Comparison of ENCODE assay signal across 1 cellular context in the genomic region with DNA sequence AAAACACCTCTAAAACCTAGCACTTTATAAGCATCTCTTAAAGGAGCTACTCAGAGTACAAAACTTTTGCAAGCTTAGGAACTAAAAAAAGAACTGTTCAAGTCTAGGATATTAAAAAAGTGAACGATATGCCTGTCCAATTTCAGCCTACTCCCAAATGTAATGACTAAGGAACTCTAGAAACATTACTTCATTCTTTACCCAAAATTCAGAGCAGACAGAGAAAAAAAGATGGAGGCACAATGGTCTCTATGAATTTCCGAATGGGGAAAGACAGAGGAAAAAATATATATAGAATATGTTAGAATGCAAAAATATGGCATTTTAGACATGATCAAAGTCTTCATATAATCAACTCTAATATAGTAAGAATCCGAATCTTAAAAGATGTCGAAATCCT.
TF ChIP-seq lines count a peak whose summit lies in the region.

No MANE protein-coding gene starts in this region.

TF ChIP-seq in K562, 482 proteins besides CTCF, POLR2A, EP300 and RAD21 (continued from another document):
- TF ChIP-seq, protein P1, sequence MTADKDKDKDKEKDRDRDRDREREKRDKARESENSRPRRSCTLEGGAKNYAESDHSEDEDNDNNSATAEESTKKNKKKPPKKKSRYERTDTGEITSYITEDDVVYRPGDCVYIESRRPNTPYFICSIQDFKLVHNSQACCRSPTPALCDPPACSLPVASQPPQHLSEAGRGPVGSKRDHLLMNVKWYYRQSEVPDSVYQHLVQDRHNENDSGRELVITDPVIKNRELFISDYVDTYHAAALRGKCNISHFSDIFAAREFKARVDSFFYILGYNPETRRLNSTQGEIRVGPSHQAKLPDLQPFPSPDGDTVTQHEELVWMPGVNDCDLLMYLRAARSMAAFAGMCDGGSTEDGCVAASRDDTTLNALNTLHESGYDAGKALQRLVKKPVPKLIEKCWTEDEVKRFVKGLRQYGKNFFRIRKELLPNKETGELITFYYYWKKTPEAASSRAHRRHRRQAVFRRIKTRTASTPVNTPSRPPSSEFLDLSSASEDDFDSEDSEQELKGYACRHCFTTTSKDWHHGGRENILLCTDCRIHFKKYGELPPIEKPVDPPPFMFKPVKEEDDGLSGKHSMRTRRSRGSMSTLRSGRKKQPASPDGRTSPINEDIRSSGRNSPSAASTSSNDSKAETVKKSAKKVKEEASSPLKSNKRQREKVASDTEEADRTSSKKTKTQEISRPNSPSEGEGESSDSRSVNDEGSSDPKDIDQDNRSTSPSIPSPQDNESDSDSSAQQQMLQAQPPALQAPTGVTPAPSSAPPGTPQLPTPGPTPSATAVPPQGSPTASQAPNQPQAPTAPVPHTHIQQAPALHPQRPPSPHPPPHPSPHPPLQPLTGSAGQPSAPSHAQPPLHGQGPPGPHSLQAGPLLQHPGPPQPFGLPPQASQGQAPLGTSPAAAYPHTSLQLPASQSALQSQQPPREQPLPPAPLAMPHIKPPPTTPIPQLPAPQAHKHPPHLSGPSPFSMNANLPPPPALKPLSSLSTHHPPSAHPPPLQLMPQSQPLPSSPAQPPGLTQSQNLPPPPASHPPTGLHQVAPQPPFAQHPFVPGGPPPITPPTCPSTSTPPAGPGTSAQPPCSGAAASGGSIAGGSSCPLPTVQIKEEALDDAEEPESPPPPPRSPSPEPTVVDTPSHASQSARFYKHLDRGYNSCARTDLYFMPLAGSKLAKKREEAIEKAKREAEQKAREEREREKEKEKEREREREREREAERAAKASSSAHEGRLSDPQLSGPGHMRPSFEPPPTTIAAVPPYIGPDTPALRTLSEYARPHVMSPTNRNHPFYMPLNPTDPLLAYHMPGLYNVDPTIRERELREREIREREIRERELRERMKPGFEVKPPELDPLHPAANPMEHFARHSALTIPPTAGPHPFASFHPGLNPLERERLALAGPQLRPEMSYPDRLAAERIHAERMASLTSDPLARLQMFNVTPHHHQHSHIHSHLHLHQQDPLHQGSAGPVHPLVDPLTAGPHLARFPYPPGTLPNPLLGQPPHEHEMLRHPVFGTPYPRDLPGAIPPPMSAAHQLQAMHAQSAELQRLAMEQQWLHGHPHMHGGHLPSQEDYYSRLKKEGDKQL (CRISPR knock-in tag; IDR thresholded peaks at IDR 0.05; ENCODE audit: borderline replicate concordance), result no peak
- TF ChIP-seq TBP (optimal IDR thresholded peaks at IDR 0.05; ENCODE audit: low read depth, low read length), result no peak
- TF ChIP-seq, protein P2, sequence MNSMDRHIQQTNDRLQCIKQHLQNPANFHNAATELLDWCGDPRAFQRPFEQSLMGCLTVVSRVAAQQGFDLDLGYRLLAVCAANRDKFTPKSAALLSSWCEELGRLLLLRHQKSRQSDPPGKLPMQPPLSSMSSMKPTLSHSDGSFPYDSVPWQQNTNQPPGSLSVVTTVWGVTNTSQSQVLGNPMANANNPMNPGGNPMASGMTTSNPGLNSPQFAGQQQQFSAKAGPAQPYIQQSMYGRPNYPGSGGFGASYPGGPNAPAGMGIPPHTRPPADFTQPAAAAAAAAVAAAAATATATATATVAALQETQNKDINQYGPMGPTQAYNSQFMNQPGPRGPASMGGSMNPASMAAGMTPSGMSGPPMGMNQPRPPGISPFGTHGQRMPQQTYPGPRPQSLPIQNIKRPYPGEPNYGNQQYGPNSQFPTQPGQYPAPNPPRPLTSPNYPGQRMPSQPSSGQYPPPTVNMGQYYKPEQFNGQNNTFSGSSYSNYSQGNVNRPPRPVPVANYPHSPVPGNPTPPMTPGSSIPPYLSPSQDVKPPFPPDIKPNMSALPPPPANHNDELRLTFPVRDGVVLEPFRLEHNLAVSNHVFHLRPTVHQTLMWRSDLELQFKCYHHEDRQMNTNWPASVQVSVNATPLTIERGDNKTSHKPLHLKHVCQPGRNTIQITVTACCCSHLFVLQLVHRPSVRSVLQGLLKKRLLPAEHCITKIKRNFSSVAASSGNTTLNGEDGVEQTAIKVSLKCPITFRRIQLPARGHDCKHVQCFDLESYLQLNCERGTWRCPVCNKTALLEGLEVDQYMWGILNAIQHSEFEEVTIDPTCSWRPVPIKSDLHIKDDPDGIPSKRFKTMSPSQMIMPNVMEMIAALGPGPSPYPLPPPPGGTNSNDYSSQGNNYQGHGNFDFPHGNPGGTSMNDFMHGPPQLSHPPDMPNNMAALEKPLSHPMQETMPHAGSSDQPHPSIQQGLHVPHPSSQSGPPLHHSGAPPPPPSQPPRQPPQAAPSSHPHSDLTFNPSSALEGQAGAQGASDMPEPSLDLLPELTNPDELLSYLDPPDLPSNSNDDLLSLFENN (IDR thresholded peaks at IDR 0.05; ENCODE audit: low read depth in 2 of 2, low read length in 2 of 2), result no peak
- TF ChIP-seq PML (IDR thresholded peaks at IDR 0.05; ENCODE audit: low read length), result no peak
- TF ChIP-seq, protein P3, sequence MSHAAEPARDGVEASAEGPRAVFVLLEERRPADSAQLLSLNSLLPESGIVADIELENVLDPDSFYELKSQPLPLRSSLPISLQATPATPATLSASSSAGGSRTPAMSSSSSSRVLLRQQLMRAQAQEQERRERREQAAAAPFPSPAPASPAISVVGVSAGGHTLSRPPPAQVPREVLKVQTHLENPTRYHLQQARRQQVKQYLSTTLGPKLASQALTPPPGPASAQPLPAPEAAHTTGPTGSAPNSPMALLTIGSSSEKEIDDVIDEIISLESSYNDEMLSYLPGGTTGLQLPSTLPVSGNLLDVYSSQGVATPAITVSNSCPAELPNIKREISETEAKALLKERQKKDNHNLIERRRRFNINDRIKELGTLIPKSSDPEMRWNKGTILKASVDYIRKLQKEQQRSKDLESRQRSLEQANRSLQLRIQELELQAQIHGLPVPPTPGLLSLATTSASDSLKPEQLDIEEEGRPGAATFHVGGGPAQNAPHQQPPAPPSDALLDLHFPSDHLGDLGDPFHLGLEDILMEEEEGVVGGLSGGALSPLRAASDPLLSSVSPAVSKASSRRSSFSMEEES (CRISPR knock-in tag; IDR thresholded peaks at IDR 0.05), result 0 out of 2 replicates have a peak, but pooled peaks have one; percentile 19
- no peak for TF ChIP-seq NR2C1 (IDR thresholded peaks at IDR 0.05)
- peak; percentile 84 for TF ChIP-seq NR2C1 (tag; IDR thresholded peaks at IDR 0.05)
- TF ChIP-seq, protein P4, sequence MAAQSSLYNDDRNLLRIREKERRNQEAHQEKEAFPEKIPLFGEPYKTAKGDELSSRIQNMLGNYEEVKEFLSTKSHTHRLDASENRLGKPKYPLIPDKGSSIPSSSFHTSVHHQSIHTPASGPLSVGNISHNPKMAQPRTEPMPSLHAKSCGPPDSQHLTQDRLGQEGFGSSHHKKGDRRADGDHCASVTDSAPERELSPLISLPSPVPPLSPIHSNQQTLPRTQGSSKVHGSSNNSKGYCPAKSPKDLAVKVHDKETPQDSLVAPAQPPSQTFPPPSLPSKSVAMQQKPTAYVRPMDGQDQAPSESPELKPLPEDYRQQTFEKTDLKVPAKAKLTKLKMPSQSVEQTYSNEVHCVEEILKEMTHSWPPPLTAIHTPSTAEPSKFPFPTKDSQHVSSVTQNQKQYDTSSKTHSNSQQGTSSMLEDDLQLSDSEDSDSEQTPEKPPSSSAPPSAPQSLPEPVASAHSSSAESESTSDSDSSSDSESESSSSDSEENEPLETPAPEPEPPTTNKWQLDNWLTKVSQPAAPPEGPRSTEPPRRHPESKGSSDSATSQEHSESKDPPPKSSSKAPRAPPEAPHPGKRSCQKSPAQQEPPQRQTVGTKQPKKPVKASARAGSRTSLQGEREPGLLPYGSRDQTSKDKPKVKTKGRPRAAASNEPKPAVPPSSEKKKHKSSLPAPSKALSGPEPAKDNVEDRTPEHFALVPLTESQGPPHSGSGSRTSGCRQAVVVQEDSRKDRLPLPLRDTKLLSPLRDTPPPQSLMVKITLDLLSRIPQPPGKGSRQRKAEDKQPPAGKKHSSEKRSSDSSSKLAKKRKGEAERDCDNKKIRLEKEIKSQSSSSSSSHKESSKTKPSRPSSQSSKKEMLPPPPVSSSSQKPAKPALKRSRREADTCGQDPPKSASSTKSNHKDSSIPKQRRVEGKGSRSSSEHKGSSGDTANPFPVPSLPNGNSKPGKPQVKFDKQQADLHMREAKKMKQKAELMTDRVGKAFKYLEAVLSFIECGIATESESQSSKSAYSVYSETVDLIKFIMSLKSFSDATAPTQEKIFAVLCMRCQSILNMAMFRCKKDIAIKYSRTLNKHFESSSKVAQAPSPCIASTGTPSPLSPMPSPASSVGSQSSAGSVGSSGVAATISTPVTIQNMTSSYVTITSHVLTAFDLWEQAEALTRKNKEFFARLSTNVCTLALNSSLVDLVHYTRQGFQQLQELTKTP (IDR thresholded peaks at IDR 0.05; ENCODE audit: low read depth in 1 of 2, partially characterized antibody in 2 of 2), result no peak
- TF ChIP-seq, protein P5, sequence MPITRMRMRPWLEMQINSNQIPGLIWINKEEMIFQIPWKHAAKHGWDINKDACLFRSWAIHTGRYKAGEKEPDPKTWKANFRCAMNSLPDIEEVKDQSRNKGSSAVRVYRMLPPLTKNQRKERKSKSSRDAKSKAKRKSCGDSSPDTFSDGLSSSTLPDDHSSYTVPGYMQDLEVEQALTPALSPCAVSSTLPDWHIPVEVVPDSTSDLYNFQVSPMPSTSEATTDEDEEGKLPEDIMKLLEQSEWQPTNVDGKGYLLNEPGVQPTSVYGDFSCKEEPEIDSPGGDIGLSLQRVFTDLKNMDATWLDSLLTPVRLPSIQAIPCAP (CRISPR knock-in tag; IDR thresholded peaks at IDR 0.05; ENCODE audit: borderline replicate concordance), result no peak
- TF ChIP-seq ZNF76 (CRISPR knock-in tag; IDR thresholded peaks at IDR 0.05; ENCODE audit: borderline replicate concordance), result peak; percentile 55; the same call in 1 of the 2 replicates
- TF ChIP-seq, protein P6, sequence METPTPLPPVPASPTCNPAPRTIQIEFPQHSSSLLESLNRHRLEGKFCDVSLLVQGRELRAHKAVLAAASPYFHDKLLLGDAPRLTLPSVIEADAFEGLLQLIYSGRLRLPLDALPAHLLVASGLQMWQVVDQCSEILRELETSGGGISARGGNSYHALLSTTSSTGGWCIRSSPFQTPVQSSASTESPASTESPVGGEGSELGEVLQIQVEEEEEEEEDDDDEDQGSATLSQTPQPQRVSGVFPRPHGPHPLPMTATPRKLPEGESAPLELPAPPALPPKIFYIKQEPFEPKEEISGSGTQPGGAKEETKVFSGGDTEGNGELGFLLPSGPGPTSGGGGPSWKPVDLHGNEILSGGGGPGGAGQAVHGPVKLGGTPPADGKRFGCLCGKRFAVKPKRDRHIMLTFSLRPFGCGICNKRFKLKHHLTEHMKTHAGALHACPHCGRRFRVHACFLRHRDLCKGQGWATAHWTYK (CRISPR knock-in tag; IDR thresholded peaks at IDR 0.05), result no peak
- TF ChIP-seq ZNF79 (CRISPR knock-in tag; IDR thresholded peaks at IDR 0.05; ENCODE audit: low read depth), result 0 out of 2 replicates have a peak, but pooled peaks have one; percentile 10
- no peak for TF ChIP-seq ERF (CRISPR knock-in tag; IDR thresholded peaks at IDR 0.05)
- TF ChIP-seq, protein P7, sequence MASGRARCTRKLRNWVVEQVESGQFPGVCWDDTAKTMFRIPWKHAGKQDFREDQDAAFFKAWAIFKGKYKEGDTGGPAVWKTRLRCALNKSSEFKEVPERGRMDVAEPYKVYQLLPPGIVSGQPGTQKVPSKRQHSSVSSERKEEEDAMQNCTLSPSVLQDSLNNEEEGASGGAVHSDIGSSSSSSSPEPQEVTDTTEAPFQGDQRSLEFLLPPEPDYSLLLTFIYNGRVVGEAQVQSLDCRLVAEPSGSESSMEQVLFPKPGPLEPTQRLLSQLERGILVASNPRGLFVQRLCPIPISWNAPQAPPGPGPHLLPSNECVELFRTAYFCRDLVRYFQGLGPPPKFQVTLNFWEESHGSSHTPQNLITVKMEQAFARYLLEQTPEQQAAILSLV (tag; IDR thresholded peaks at IDR 0.05), result peak; percentile 86
- TF ChIP-seq ZFP30 (CRISPR knock-in tag; IDR thresholded peaks at IDR 0.05; ENCODE audit: borderline replicate concordance), result no peak
- no peak for TF ChIP-seq ZNF785 (CRISPR knock-in tag; IDR thresholded peaks at IDR 0.05)
- no peak for TF ChIP-seq U2AF1 (optimal IDR thresholded peaks at IDR 0.05; ENCODE audit: low read depth, low read length)
- TF ChIP-seq SMAD4 (CRISPR knock-in tag; conservative IDR thresholded peaks at IDR 0.05), result peak; percentile 90
- no peak for TF ChIP-seq HEY1 (CRISPR knock-in tag; IDR thresholded peaks at IDR 0.05; ENCODE audit: borderline replicate concordance)
- TF ChIP-seq ZNF445 (CRISPR knock-in tag; IDR thresholded peaks at IDR 0.05; ENCODE audit: low read depth), result 0 out of 2 replicates have a peak, but pooled peaks have one; percentile 69
- TF ChIP-seq, protein P8, sequence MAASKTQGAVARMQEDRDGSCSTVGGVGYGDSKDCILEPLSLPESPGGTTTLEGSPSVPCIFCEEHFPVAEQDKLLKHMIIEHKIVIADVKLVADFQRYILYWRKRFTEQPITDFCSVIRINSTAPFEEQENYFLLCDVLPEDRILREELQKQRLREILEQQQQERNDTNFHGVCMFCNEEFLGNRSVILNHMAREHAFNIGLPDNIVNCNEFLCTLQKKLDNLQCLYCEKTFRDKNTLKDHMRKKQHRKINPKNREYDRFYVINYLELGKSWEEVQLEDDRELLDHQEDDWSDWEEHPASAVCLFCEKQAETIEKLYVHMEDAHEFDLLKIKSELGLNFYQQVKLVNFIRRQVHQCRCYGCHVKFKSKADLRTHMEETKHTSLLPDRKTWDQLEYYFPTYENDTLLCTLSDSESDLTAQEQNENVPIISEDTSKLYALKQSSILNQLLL (CRISPR knock-in tag; IDR thresholded peaks at IDR 0.05; ENCODE audit: borderline replicate concordance), result no peak
- TF ChIP-seq JUND (IDR thresholded peaks at IDR 0.05; ENCODE audit: borderline replicate concordance, low read depth, low read length), result no peak
- peak; percentile 74; the same call in 1 of the 3 replicates for TF ChIP-seq JUND (tag; IDR thresholded peaks at IDR 0.05; ENCODE audit: borderline replicate concordance, low read depth, low read length)
- no peak for TF ChIP-seq ZEB2 (IDR thresholded peaks at IDR 0.05)
- TF ChIP-seq TGIF2 (CRISPR knock-in tag; IDR thresholded peaks at IDR 0.05), result no peak
- no peak for TF ChIP-seq ZNF274 (IDR thresholded peaks at IDR 0.05; ENCODE audit: borderline replicate concordance, low read depth, low read length)
